ENCODE assay signal across 3 cellular contexts in genomic region chr2:110462458-110462857, GRCh38. TPM values are rescaled to one million over a fixed set of nuclear protein-coding genes. Genes with fewer than 3 reads are reported as not detected.
"Had no signal": no experiment of that assay in that cellular context is flagged by ENCODE, and none has a peak within 500 bp of the region (broad histone marks: within the 10 kb centered on the region; RNA-seq: fewer than 3 reads in every experiment).

No MANE protein-coding gene starts in this region.

RNA-seq across cellular contexts. Expression of gene LIMS4, which starts 10.2 kb away (rescaled TPM):
- total RNA-seq: activated T-helper 1 cell treated with anti-CD3 and anti-CD28 coated beads, Interleukin-12 subunit alpha, Interleukin-12 subunit beta, Interleukin-2, Interleukin-4 antibody, amounts not matched to agents 30 ng/mL and 10 ng/mL and 1 ng/mL, durations not matched to agents 14 hours and 24 hours and 36 hours; activated T-helper 2 cell treated with anti-CD3 and anti-CD28 coated beads, Interferon-gamma antibody, Interleukin-2, Interleukin-4, amounts not matched to agents 10 μg/mL and 5 μg/mL and 100 μg/mL, durations not matched to agents 14 hours and 24 hours and 36 hours; bronchial epithelial cell had no signal
